8 cellular contexts compared by ENCODE assay signal in the genomic region with DNA sequence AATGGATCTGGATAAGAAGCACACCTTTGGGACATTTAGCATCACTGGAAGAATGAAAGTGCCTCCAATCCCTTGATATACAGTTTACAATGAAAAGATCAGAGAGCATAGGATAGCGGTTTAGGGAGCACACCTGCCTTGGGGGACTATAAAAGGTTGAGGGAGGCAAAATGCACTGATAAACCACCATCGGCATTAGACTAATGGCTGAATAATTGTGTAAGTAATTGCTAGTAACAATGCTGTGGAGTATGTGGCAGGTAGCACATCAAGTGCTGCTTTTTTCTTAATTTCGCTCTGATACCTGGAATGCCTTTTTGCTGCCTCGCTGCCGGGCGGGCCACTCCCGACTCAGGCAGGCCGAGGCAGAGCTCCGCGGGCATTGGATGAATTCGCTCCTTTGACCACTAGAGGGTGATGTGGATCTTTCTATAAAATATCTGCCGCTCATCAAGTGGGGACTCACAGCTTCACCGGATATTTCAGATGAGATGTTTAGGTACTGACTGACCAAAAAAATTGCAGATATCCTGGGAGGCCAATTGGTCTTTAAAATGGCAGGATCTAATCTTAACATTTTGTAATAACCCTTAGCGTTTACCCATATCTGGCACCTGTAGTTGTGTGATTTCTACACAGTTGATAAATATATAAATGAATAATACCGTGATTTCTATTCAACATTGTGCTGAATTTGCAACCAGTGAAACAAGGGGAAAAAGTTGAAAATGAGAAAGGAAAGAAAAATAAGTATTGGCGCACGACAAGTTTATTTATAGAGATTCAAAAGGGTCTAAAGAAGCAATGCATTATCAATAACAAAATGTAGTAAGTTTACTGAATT.
DNase-seq lines count a peak whose midpoint lies in the region; ATAC-seq, FAIRE-seq and TF ChIP-seq lines count a peak whose summit lies in the region.

No MANE protein-coding gene starts in this region.

- no peak overlapping the region for H3K56ac ChIP-seq in IMR-90 (ENCODE audit: extremely low read depth, insufficient read depth, low read length)

- DNase-seq in GDM1 (lab: John Stamatoyannopoulos, UW) (peak; percentile 71), IMR-90 (peak; percentile 60), RCC 7860 (ENCODE audit: low spot score) (peak; percentile 54), foreskin melanocyte (peak; percentile 37), ovary (peak in 4 of 5 donors; percentile 15 to 49 (median 23)), posterior vena cava (ENCODE audit: low spot score) (no peak)
- DNase-seq in activated T-helper 2 cell treated with anti-CD3 and anti-CD28 coated beads, Interferon-gamma antibody, Interleukin-2, Interleukin-4, amounts not matched to agents 10 μg/mL and 5 μg/mL and 100 μg/mL, durations not matched to agents 14 hours and 24 hours and 36 hours (ENCODE audit: low spot score): peak; percentile 33

- H3K27me3 Mint-ChIP-seq in activated T-helper 2 cell treated with anti-CD3 and anti-CD28 coated beads, Interferon-gamma antibody, Interleukin-2, Interleukin-4, amounts not matched to agents 10 μg/mL and 5 μg/mL and 100 μg/mL, durations not matched to agents 14 hours and 24 hours and 36 hours (ENCODE audit: low read depth): peaks cover 16% of the 10 kb centered on the region

- TF ChIP-seq EP300 in ovary (IDR thresholded peaks at IDR 0.05): no peak

- dilution Hi-C loops in IMR-90 (cut with HindIII; ENCODE audit: low sequenced_read_pairs, unreplicated experiment): no loop called here

- H4K91ac ChIP-seq in IMR-90 (ENCODE audit: insufficient read depth, low read depth, low read length): no peak overlapping the region

- H3K36me3 ChIP-seq in IMR-90 (ENCODE audit: control insufficient read depth, insufficient read depth, low read length) (no peaks in the 10 kb centered on the region), ovary (no peaks in the 10 kb centered on the region)

- TF ChIP-seq POLR2A in IMR-90 (IDR thresholded peaks at IDR 0.05; ENCODE audit: low read depth, low read length) (no peak), ovary (IDR thresholded peaks at IDR 0.05) (no peak)

- CTCF ChIA-PET in IMR-90 (lab: Yijun Ruan, JAX): interaction anchor here (0.6 to 2.5 kb wide), 21 partner anchors 8 to 368 kb away, joined by 3 to 20 read pairs (median 4); no protein-coding TSS in a partner anchor

- H3K27ac Mint-ChIP-seq in activated T-helper 2 cell treated with anti-CD3 and anti-CD28 coated beads, Interferon-gamma antibody, Interleukin-2, Interleukin-4, amounts not matched to agents 10 μg/mL and 5 μg/mL and 100 μg/mL, durations not matched to agents 14 hours and 24 hours and 36 hours: no peak overlapping the region

- BruUV-seq in IMR-90 (replicated peaks; lab: Mats Ljungman, UMichigan): no TSS peak

- WGBS in IMR-90 (ENCODE audit: extremely low coverage in 2 of 2, insufficient read length in 1 of 2), 2 experiments: 17% methylated on average over 3 of the region's 17 CpGs; no CpG with 5 or more reads in 1 of the 2 experiments
- 23 to 27% (median 24%) methylated on average over 17 of the region's 17 CpGs for WGBS in ovary, 3 donors

- H2BK20ac ChIP-seq in IMR-90 (ENCODE audit: low read depth, low read length): no peak overlapping the region

- H4K20me1 ChIP-seq in IMR-90 (ENCODE audit: insufficient read depth, low read length): no peaks in the 10 kb centered on the region

- intact Hi-C loops in IMR-90 (cut with micrococcal nuclease) (loop anchor here (1.0 to 10.0 kb wide), 4 partner anchors 97 to 372 kb away; no protein-coding TSS in a partner anchor), ovary (cut with DNase I) (loop anchor here in 1 of 4 donors (5.0 to 10.0 kb wide), 2 partner anchors 152 to 1705 kb away; no protein-coding TSS in a partner anchor), posterior vena cava (cut with DNase I) (loop anchor here in 1 of 2 donors (10.0 kb wide), 1 partner anchor 152 kb away; no protein-coding TSS in a partner anchor)
- intact Hi-C loops in activated T-helper 2 cell treated with anti-CD3 and anti-CD28 coated beads, Interferon-gamma antibody, Interleukin-2, Interleukin-4, amounts not matched to agents 10 μg/mL and 5 μg/mL and 100 μg/mL, durations not matched to agents 14 hours and 24 hours and 36 hours (cut with micrococcal nuclease): loop anchor here (5.0 kb wide), 3 partner anchors 35 to 95 kb away; no protein-coding TSS in a partner anchor

- H3K9me3 Mint-ChIP-seq in activated T-helper 2 cell treated with anti-CD3 and anti-CD28 coated beads, Interferon-gamma antibody, Interleukin-2, Interleukin-4, amounts not matched to agents 10 μg/mL and 5 μg/mL and 100 μg/mL, durations not matched to agents 14 hours and 24 hours and 36 hours: no peaks in the 10 kb centered on the region

- H3K4me3 ChIP-seq in IMR-90 (ENCODE audit: insufficient read depth, low read depth, low read length): no peak overlapping the region
- no peak overlapping the region for H3K4me3 ChIP-seq in ovary

- H3K4me2 ChIP-seq in IMR-90 (ENCODE audit: low read depth, low read length): no peak overlapping the region

- no peak overlapping the region for H3K4ac ChIP-seq in IMR-90 (ENCODE audit: low read depth, low read length)

- no peak overlapping the region for H2AK9ac ChIP-seq in IMR-90 (replicated peaks; ENCODE audit: low read depth, low read length, poor library complexity)

- no peak overlapping the region for H3K14ac ChIP-seq in IMR-90 (replicated peaks; ENCODE audit: low read depth, low read length)

- peak; percentile 68 for TF ChIP-seq RAD21 in IMR-90 (IDR thresholded peaks at IDR 0.05; ENCODE audit: low read length)

- in situ Hi-C loops in IMR-90 (cut with MboI; ENCODE audit: low sequenced_read_pairs): no loop called here

- H3K36me3 Mint-ChIP-seq in activated T-helper 2 cell treated with anti-CD3 and anti-CD28 coated beads, Interferon-gamma antibody, Interleukin-2, Interleukin-4, amounts not matched to agents 10 μg/mL and 5 μg/mL and 100 μg/mL, durations not matched to agents 14 hours and 24 hours and 36 hours (ENCODE audit: low read depth): no peaks in the 10 kb centered on the region

- peak overlapping the region; percentile 61; the same call in 1 of the 2 replicates for H2BK120ac ChIP-seq in IMR-90 (ENCODE audit: low read depth, low read length)

- H2AFZ ChIP-seq in IMR-90 (replicated peaks; ENCODE audit: low read length, poor library complexity): peak overlapping the region; percentile 9

- H4K5ac ChIP-seq in IMR-90 (ENCODE audit: low read depth, low read length): no peak overlapping the region

- FAIRE-seq in RCC 7860 (lab: Jason Lieb, UNC): peak; percentile 36

- H3K23ac ChIP-seq in IMR-90 (ENCODE audit: low read depth, low read length): no peak overlapping the region

- no peak overlapping the region; the same call in 2 of the 3 replicates for H2BK15ac ChIP-seq in IMR-90 (ENCODE audit: low read depth, low read length)

- H3K9me3 ChIP-seq in IMR-90 (ENCODE audit: control insufficient read depth, insufficient read depth, low read length): no peaks in the 10 kb centered on the region
- H3K9me3 ChIP-seq in ovary: no peaks in the 10 kb centered on the region

- POLR2A ChIA-PET in IMR-90 (lab: Charles Lee; ENCODE audit: unreplicated experiment): no interaction called here

- peaks cover 11% of the 10 kb centered on the region for H3K4me1 Mint-ChIP-seq in activated T-helper 2 cell treated with anti-CD3 and anti-CD28 coated beads, Interferon-gamma antibody, Interleukin-2, Interleukin-4, amounts not matched to agents 10 μg/mL and 5 μg/mL and 100 μg/mL, durations not matched to agents 14 hours and 24 hours and 36 hours (ENCODE audit: low read depth)

- no peak overlapping the region for H3K9ac ChIP-seq in IMR-90 (ENCODE audit: low read depth, low read length)

- H2AK5ac ChIP-seq in IMR-90 (ENCODE audit: low read depth, low read length): no peak overlapping the region

- no peak overlapping the region; a peak in 1 of 4 replicates for H4K8ac ChIP-seq in IMR-90 (ENCODE audit: low read depth in 2 of 2, low read length in 2 of 2)

- ATAC-seq in GM21717 (IDR thresholded peaks at IDR 0.05; ENCODE audit: unreplicated experiment): peak; percentile 94
- peak; percentile 98 for ATAC-seq in IMR-90 (ENCODE audit: low read depth)

- no peaks in the 10 kb centered on the region for H3K79me1 ChIP-seq in IMR-90 (ENCODE audit: low read depth in 1 of 2, low read length in 2 of 2)

- no peak overlapping the region for H3K4me3 Mint-ChIP-seq in activated T-helper 2 cell treated with anti-CD3 and anti-CD28 coated beads, Interferon-gamma antibody, Interleukin-2, Interleukin-4, amounts not matched to agents 10 μg/mL and 5 μg/mL and 100 μg/mL, durations not matched to agents 14 hours and 24 hours and 36 hours (ENCODE audit: low read depth)

- TF ChIP-seq CTCF in IMR-90 (conservative IDR thresholded peaks at IDR 0.05; ENCODE audit: low read depth, low read length) (peak; percentile 73), ovary (IDR thresholded peaks at IDR 0.05) (peak in 2 of 3 donors; percentile 13 to 39)

- H3K27me3 ChIP-seq in IMR-90 (ENCODE audit: control insufficient read depth, insufficient read depth, low read length): peaks cover 4% of the 10 kb centered on the region; the same call in 1 of the 2 replicates
- no peaks in the 10 kb centered on the region for H3K27me3 ChIP-seq in ovary

- no peak overlapping the region for H3K27ac ChIP-seq in IMR-90 (ENCODE audit: insufficient read depth, low read length)
- no peak overlapping the region for H3K27ac ChIP-seq in ovary

- H3K9me1 ChIP-seq in IMR-90 (ENCODE audit: insufficient read depth, low read length): peaks cover 6% of the 10 kb centered on the region; the same call in 1 of the 2 replicates

- no peak overlapping the region for H2BK5ac ChIP-seq in IMR-90 (ENCODE audit: low read depth, low read length, poor library complexity, severe bottlenecking)

- H3K4me1 ChIP-seq in IMR-90 (ENCODE audit: control insufficient read depth, insufficient read depth, low read length) (peaks cover 3% of the 10 kb centered on the region), ovary (ENCODE audit: insufficient read depth) (no peaks in the 10 kb centered on the region)

- no peak overlapping the region for H3K18ac ChIP-seq in IMR-90 (ENCODE audit: low read depth, low read length)

TF ChIP-seq in IMR-90, 13 proteins besides CTCF, POLR2A, EP300 and RAD21 (continues in another document):
- TF ChIP-seq ELK1 (IDR thresholded peaks at IDR 0.05; ENCODE audit: borderline replicate concordance, low read depth, low read length): no peak
- TF ChIP-seq RFX5 (IDR thresholded peaks at IDR 0.05; ENCODE audit: low read depth, low read length): no peak
- no peak for TF ChIP-seq MAFK (IDR thresholded peaks at IDR 0.05; ENCODE audit: low read depth, low read length)
- TF ChIP-seq FOS (IDR thresholded peaks at IDR 0.05; ENCODE audit: low read depth, low read length): no peak
- TF ChIP-seq RCOR1 (IDR thresholded peaks at IDR 0.05; ENCODE audit: insufficient replicate concordance, low read length): no peak
